Comparison of ENCODE assay signal across 17 cellular contexts in the genomic region with DNA sequence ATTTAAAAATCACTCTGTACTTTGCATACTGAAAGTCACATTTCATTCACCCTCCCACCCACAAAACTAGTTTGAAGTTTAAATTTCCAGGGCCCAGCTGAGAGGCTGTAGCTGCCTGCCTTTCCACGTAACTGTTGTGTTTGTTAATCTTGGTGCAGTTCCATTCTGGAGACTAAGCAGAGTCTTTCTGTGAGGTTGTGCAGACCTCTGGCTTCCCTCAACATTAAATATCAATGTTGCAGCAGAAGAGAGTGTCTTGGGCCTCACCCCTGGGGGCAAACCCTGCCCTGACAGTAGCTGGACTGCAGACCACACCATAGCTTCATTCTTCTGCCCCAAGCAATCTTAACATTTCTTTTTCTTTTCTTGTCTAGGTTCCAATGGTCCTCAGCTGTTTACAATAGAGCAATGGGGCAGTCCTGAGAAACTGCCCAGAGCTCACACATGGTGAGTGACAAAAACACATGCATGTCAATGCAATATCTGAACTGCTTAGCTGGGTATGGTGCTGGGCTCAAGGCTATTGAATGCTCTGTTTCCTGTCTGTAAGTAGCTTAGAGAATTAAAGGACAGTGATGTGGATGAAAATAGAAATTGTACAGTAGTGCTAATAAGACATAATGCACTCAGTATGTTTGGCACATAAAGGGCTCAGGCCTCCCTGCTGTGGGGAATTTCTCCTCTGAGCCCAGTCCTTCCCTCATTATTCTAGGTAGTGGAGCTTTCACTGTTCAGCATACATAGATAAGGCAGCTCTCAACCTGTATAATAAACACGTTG.
A peak's percentile ranks its signal among the peaks of the same experiment; 100 is the strongest.
DNase-seq lines count a peak whose midpoint lies in the region; ATAC-seq and TF ChIP-seq lines count a peak whose summit lies in the region.
"Had no signal": no experiment of that assay in that cellular context is flagged by ENCODE, and none has a peak within 500 bp of the region (broad histone marks: within the 10 kb centered on the region; RNA-seq: fewer than 3 reads in every experiment).

No MANE protein-coding gene starts in this region.

- no peak overlapping the region for H3K23ac ChIP-seq in neuronal stem cell (ENCODE audit: low read depth, low read length, poor library complexity)

- H3K9me3 ChIP-seq in neuronal stem cell (replicated peaks in 1 of 2; ENCODE audit: control insufficient read depth in 2 of 2, insufficient read depth in 1 of 2, low read depth in 1 of 2, low read length in 2 of 2) (no peaks in the 10 kb centered on the region), PC-3 (ENCODE audit: low read length) (no peaks in the 10 kb centered on the region)
- H3K9me3 ChIP-seq: spleen, upper lobe of right lung had no signal

- H3K79me2 ChIP-seq in PC-3 (ENCODE audit: low read length): no peaks in the 10 kb centered on the region

- H3K27ac ChIP-seq in neuronal stem cell (replicated peaks; ENCODE audit: low read length): no peak overlapping the region
- H3K27ac ChIP-seq in PC-3 (ENCODE audit: low read length): no peak overlapping the region
- H3K27ac ChIP-seq: GM23248, spleen, upper lobe of right lung had no signal

- H3K4me1 ChIP-seq in neuronal stem cell (ENCODE audit: control insufficient read depth in 2 of 2, insufficient read depth in 1 of 2, low read depth in 1 of 2, low read length in 2 of 2) (peaks cover 7 to 18% of the 10 kb centered on the region in 2 donors), PC-3 (ENCODE audit: insufficient read depth, low read length) (no peaks in the 10 kb centered on the region)
- H3K4me1 ChIP-seq: upper lobe of right lung had no signal

- POLR2A ChIA-PET in PC-3 (lab: Charles Lee; ENCODE audit: unreplicated experiment): no interaction called here

- no peak overlapping the region for H2BK5ac ChIP-seq in neuronal stem cell (ENCODE audit: low read length)

- no peak overlapping the region for H3K14ac ChIP-seq in neuronal stem cell (ENCODE audit: low read length)

- BruUV-seq in PC-3 (replicated peaks; lab: Mats Ljungman, UMichigan): no TSS peak

- no peak overlapping the region for H3K4me2 ChIP-seq in neuronal stem cell (ENCODE audit: insufficient read depth, low read length, poor library complexity, severe bottlenecking)
- H3K4me2 ChIP-seq in PC-3 (ENCODE audit: low read length): no peak overlapping the region

- TF ChIP-seq CTCF in AG10803 (conservative IDR thresholded peaks at IDR 0.05; ENCODE audit: low read length) (no peak), fibroblast of villous mesenchyme (IDR thresholded peaks at IDR 0.05; ENCODE audit: insufficient read depth, low read depth, low read length) (no peak), PC-3 (conservative IDR thresholded peaks at IDR 0.05; ENCODE audit: low read depth, low read length) (no peak)

- CTCF ChIA-PET in PC-3 (lab: Charles Lee): no interaction called here

- no peak overlapping the region for H4K8ac ChIP-seq in neuronal stem cell (ENCODE audit: low read depth, low read length)

- no peaks in the 10 kb centered on the region for H3F3A ChIP-seq in PC-3 (ENCODE audit: low read length, unreplicated experiment)

- no peaks in the 10 kb centered on the region for H4K20me1 ChIP-seq in PC-3 (ENCODE audit: low read length)

- no CpG with 5 or more reads among the region's 2 CpGs for WGBS in neuronal stem cell (ENCODE audit: extremely low coverage in 2 of 2, insufficient read length in 2 of 2, insufficient replicate concordance in 1 of 2), 2 donors

- H2BK15ac ChIP-seq in neuronal stem cell (ENCODE audit: low read length): no peak overlapping the region

- H3K27me3 ChIP-seq in neuronal stem cell (ENCODE audit: control insufficient read depth in 3 of 3, insufficient read depth in 3 of 3, low read depth in 1 of 3, low read length in 3 of 3): no peaks in the 10 kb centered on the region
- H3K27me3 ChIP-seq in PC-3 (ENCODE audit: low read length): no peaks in the 10 kb centered on the region
- H3K27me3 ChIP-seq: spleen, upper lobe of right lung had no signal

- no peak overlapping the region for H2AK5ac ChIP-seq in neuronal stem cell (ENCODE audit: low read depth, low read length)

- no peak overlapping the region for H2BK12ac ChIP-seq in neuronal stem cell (ENCODE audit: low read length)

- H3K18ac ChIP-seq in neuronal stem cell (ENCODE audit: low read length): no peak overlapping the region

- no peak overlapping the region for H2BK120ac ChIP-seq in neuronal stem cell (ENCODE audit: low read depth, low read length)

- intact Hi-C loops in PC-3 (cut with micrococcal nuclease): no loop called here

- peak overlapping the region; percentile 32 for H2AFZ ChIP-seq in neuronal stem cell (ENCODE audit: low read length)
- no peak overlapping the region for H2AFZ ChIP-seq in PC-3 (ENCODE audit: low read length)

- peak; percentile 47; the same call in 1 of the 3 replicates for ATAC-seq in SK-N-SH treated with all-trans-retinoic acid at 6 μM for 48 hours
- no peak for ATAC-seq in PC-3
- ATAC-seq in GM18517 (IDR thresholded peaks at IDR 0.05; ENCODE audit: unreplicated experiment): no peak
- no peak for ATAC-seq in HG02852 (IDR thresholded peaks at IDR 0.05; ENCODE audit: unreplicated experiment)
- ATAC-seq in GM18858 (IDR thresholded peaks at IDR 0.05; ENCODE audit: unreplicated experiment): no peak
- ATAC-seq: stimulated activated naive B cell treated with anti-CD40 and anti-IgM and Interleukin-4, amounts not matched to agents 10 μg/mL and 1 μg/mL and 100 μg/mL, for 72 hours; T-helper 17 cell; upper lobe of right lung had no signal

- H3K4me3 ChIP-seq in AG10803 (ENCODE audit: low read length) (no peak overlapping the region), fibroblast of villous mesenchyme (ENCODE audit: low read depth, low read length) (no peak overlapping the region), neuronal stem cell (ENCODE audit: low read length in 2 of 2) (no peak overlapping the region), PC-3 (ENCODE audit: low read length) (no peak overlapping the region)
- H3K4me3 ChIP-seq: GM23248, spleen, upper lobe of right lung had no signal

- H3K36me3 ChIP-seq in neuronal stem cell (replicated peaks in 1 of 2; ENCODE audit: control insufficient read depth in 2 of 2, insufficient read depth in 2 of 2, low read length in 2 of 2): peaks cover 15 to 18% of the 10 kb centered on the region in 2 donors
- H3K36me3 ChIP-seq in PC-3 (ENCODE audit: low read depth, low read length): peaks cover 60% of the 10 kb centered on the region; the same call in 1 of the 2 replicates

- H3K9ac ChIP-seq in neuronal stem cell (ENCODE audit: low read depth, low read length, poor library complexity) (no peak overlapping the region), PC-3 (ENCODE audit: low read length) (no peak overlapping the region)
- H3K9ac ChIP-seq: GM23248 had no signal

- H3K9me2 ChIP-seq in PC-3 (replicated peaks; ENCODE audit: low read length): no peaks in the 10 kb centered on the region

- H3K79me1 ChIP-seq in neuronal stem cell (ENCODE audit: low read depth, low read length): no peaks in the 10 kb centered on the region

- H4K91ac ChIP-seq in neuronal stem cell (ENCODE audit: low read depth, low read length, poor library complexity): no peak overlapping the region

- H3K4ac ChIP-seq in neuronal stem cell (ENCODE audit: low read length): no peak overlapping the region

- DNase-seq in AG10803 (ENCODE audit: low read depth): peak; percentile 26
- peak; percentile 19 for DNase-seq in fibroblast of villous mesenchyme (ENCODE audit: low read depth)
- no peak for DNase-seq in neuronal stem cell (ENCODE audit: low spot score)
- DNase-seq in PC-3: no peak
- DNase-seq: CD4-positive, alpha-beta T cell; KG1; NCI-H1092; NCI-H345; spleen; stimulated activated naive B cell treated with anti-CD40 and anti-IgM and Interleukin-4, amounts not matched to agents 10 μg/mL and 1 μg/mL and 100 μg/mL, for 72 hours; T-helper 17 cell; upper lobe of right lung had no signal

TF ChIP-seq in SK-N-SH treated with all-trans-retinoic acid at 6 μM for 48 hours, 23 proteins besides CTCF, POLR2A, EP300 and RAD21:
- TF ChIP-seq ARNTL (CRISPR knock-in tag; IDR thresholded peaks at IDR 0.05; ENCODE audit: borderline replicate concordance, low read depth) (no peak), TOX (CRISPR knock-in tag; IDR thresholded peaks at IDR 0.05; ENCODE audit: borderline replicate concordance) (no peak), GLIS3 (CRISPR knock-in tag; IDR thresholded peaks at IDR 0.05) (no peak)
- TF ChIP-seq, protein P1, sequence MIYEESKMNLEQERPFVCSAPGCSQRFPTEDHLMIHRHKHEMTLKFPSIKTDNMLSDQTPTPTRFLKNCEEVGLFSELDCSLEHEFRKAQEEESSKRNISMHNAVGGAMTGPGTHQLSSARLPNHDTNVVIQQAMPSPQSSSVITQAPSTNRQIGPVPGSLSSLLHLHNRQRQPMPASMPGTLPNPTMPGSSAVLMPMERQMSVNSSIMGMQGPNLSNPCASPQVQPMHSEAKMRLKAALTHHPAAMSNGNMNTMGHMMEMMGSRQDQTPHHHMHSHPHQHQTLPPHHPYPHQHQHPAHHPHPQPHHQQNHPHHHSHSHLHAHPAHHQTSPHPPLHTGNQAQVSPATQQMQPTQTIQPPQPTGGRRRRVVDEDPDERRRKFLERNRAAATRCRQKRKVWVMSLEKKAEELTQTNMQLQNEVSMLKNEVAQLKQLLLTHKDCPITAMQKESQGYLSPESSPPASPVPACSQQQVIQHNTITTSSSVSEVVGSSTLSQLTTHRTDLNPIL (CRISPR knock-in tag; IDR thresholded peaks at IDR 0.05; ENCODE audit: low read depth): no peak

Comparison
In these comparisons a context has a peak if more than half of its experiments do, and no peak if none do; other contexts are left out.
1. DNase-seq: peak in AG10803 (single experiment) and fibroblast of villous mesenchyme (single experiment); none in neuronal stem cell (single experiment) and PC-3 (single experiment).